ENCODE assay signal across 7 cellular contexts in the genomic region with DNA sequence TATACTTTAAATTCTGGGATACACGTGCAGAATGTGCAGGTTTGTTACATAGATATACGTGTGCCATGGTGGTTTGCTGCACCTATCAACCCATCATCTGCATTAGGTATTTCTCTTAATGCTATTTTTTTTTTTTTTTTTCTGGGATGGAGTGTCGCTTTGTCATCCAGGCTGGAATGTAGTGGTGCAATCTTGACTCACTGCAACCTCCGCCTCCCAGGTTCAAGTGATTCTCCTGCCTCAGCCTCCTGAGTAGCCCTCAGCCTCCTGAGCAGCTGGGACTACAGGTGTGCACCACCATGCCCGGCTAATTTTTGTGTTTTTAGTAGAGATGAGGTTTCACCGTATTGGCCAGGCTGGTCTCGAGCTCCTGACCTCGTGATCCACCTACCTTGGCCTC. TPM values are rescaled to one million over a fixed set of nuclear protein-coding genes. Genes with fewer than 3 reads are reported as not detected.
A peak's percentile ranks its signal among the peaks of the same experiment; 100 is the strongest.
DNase-seq lines count a peak whose midpoint lies in the region; ATAC-seq, FAIRE-seq and TF ChIP-seq lines count a peak whose summit lies in the region.
"Not testable (repeated sequence)": the region's sequence is repeated elsewhere in the genome, so short reads cannot be mapped to it uniquely, and the experiment has no call there.

No MANE protein-coding gene starts in this region.

- not testable (repeated sequence) for H3K36me3 ChIP-seq in PC-3 (ENCODE audit: low read depth, low read length); bronchial epithelial cell (ENCODE audit: control insufficient read depth, insufficient read depth, low read length)
- H3K36me3 ChIP-seq in RWPE2 (ENCODE audit: low read depth) (peaks cover 46% of the 10 kb centered on the region), esophagus squamous epithelium (peaks cover 12 to 100% (median 41%) of the 10 kb centered on the region in 3 donors), keratinocyte (ENCODE audit: control insufficient read depth in 2 of 2, extremely low read depth in 1 of 2, insufficient read depth in 2 of 2, low read length in 2 of 2) (peaks cover 5 to 12% of the 10 kb centered on the region in 2 experiments), smooth muscle cell (ENCODE audit: low read depth) (peaks cover 11% of the 10 kb centered on the region)

- not testable (repeated sequence) for TF ChIP-seq CTCF in Calu3 (IDR thresholded peaks at IDR 0.05; ENCODE audit: unreplicated experiment); PC-3 (conservative IDR thresholded peaks at IDR 0.05; ENCODE audit: low read depth, low read length); RWPE2 (IDR thresholded peaks at IDR 0.05; ENCODE audit: poor library complexity, severe bottlenecking); bronchial epithelial cell (IDR thresholded peaks at IDR 0.05; ENCODE audit: insufficient read depth, low read length, severe bottlenecking); esophagus squamous epithelium (IDR thresholded peaks at IDR 0.05); keratinocyte (optimal IDR thresholded peaks at IDR 0.05 in 1 of 3, IDR thresholded peaks at IDR 0.05 in 1 of 3, conservative IDR thresholded peaks at IDR 0.05 in 1 of 3; ENCODE audit: extremely low read depth in 1 of 3, insufficient read depth in 2 of 3, low read length in 3 of 3); smooth muscle cell (IDR thresholded peaks at IDR 0.05; ENCODE audit: borderline replicate concordance, insufficient read depth, poor library complexity, severe bottlenecking)

- H3K4me2 ChIP-seq in PC-3 (ENCODE audit: low read length); keratinocyte (ENCODE audit: control insufficient read depth, extremely low read depth, insufficient read depth, low read depth, low read length); smooth muscle cell: not testable (repeated sequence)

- H3K79me2 ChIP-seq in PC-3 (ENCODE audit: low read length); keratinocyte (ENCODE audit: control insufficient read depth, insufficient read depth, low read length); smooth muscle cell (ENCODE audit: low read depth): not testable (repeated sequence)

- FAIRE-seq in bronchial epithelial cell (lab: Jason Lieb, UNC); keratinocyte (lab: Jason Lieb, UNC): not testable (repeated sequence)

- not testable (repeated sequence) for H3K9me3 Mint-ChIP-seq in Calu3 (ENCODE audit: low read depth, unreplicated experiment)

- H3K4me1 ChIP-seq in PC-3 (ENCODE audit: insufficient read depth, low read length); RWPE2 (ENCODE audit: insufficient read depth, poor library complexity, severe bottlenecking); esophagus squamous epithelium; keratinocyte (ENCODE audit: control insufficient read depth, extremely low read depth, insufficient read depth, low read length); smooth muscle cell (ENCODE audit: low read depth): not testable (repeated sequence)

- not testable (repeated sequence) for H3K9me1 ChIP-seq in keratinocyte (ENCODE audit: control insufficient read depth, extremely low read depth, insufficient read depth, low read length)

- POLR2A ChIA-PET in PC-3 (lab: Charles Lee; ENCODE audit: unreplicated experiment), result not testable (repeated sequence)

- BruUV-seq in Calu3 (replicated peaks; lab: Mats Ljungman, UMichigan); PC-3 (replicated peaks; lab: Mats Ljungman, UMichigan): not testable (repeated sequence)

- CTCF ChIA-PET in Calu3 (lab: Charles Lee), result interaction anchor here (0.6 to 2.1 kb wide), 3 partner anchors 27 to 590 kb away, joined by 3 to 5 read pairs (median 4); no protein-coding TSS in a partner anchor
- CTCF ChIA-PET in PC-3 (lab: Charles Lee), result not testable (repeated sequence)

- not testable (repeated sequence) for H3K4me3 ChIP-seq in PC-3 (ENCODE audit: low read length); RWPE2 (ENCODE audit: severe bottlenecking); bronchial epithelial cell (ENCODE audit: low read depth, low read length); esophagus squamous epithelium; keratinocyte (ENCODE audit: control insufficient read depth in 2 of 3, extremely low read depth in 1 of 3, insufficient read depth in 2 of 3, low read depth in 1 of 3, low read length in 3 of 3); smooth muscle cell

- dilution Hi-C loops in keratinocyte (cut with MboI; ENCODE audit: extremely low pct_ligation_motif_present, low sequenced_read_pairs), result not testable (repeated sequence)

- H3K4me1 Mint-ChIP-seq in Calu3 (ENCODE audit: low read depth, unreplicated experiment), result not testable (repeated sequence)

- H3K27ac ChIP-seq in PC-3 (ENCODE audit: low read length), result peak overlapping the region; percentile 77
- peak overlapping the region; percentile 72 for H3K27ac ChIP-seq in RWPE2 (ENCODE audit: poor library complexity, severe bottlenecking)
- peak overlapping the region in 3 of 4 donors; percentile 28 to 70 (median 34) for H3K27ac ChIP-seq in esophagus squamous epithelium
- H3K27ac ChIP-seq in keratinocyte (ENCODE audit: control insufficient read depth, insufficient read depth, low read length), result peak overlapping the region; percentile 86
- peak overlapping the region; percentile 57 for H3K27ac ChIP-seq in smooth muscle cell (ENCODE audit: low read depth)

- H3K9me3 ChIP-seq in PC-3 (ENCODE audit: low read length); RWPE2 (ENCODE audit: severe bottlenecking); esophagus squamous epithelium; keratinocyte (ENCODE audit: control insufficient read depth, low read depth, low read length); smooth muscle cell (replicated peaks; ENCODE audit: low read depth): not testable (repeated sequence)

- H2AFZ ChIP-seq in PC-3 (ENCODE audit: low read length); keratinocyte (ENCODE audit: control insufficient read depth, low read length); smooth muscle cell (ENCODE audit: low read depth): not testable (repeated sequence)

- 83 to 86% methylated on average over 7 to 8 of the region's 8 CpGs for WGBS in esophagus squamous epithelium, 2 donors
- 83% methylated on average over 8 of the region's 8 CpGs for whole genome bisulfite sequencing in smooth muscle cell (ENCODE audit: low lambda C conversion rate)

- peaks cover 30% of the 10 kb centered on the region for H3K36me3 Mint-ChIP-seq in Calu3 (ENCODE audit: insufficient read depth, unreplicated experiment)

- H3F3A ChIP-seq in PC-3 (ENCODE audit: low read length, unreplicated experiment); smooth muscle cell (ENCODE audit: low read depth): not testable (repeated sequence)

- not testable (repeated sequence) for H3K9ac ChIP-seq in PC-3 (ENCODE audit: low read length); keratinocyte (ENCODE audit: control insufficient read depth, extremely low read depth, insufficient read depth, low read length); smooth muscle cell (ENCODE audit: low read depth)

- not testable (repeated sequence) for H4K20me1 ChIP-seq in PC-3 (ENCODE audit: low read length); keratinocyte (ENCODE audit: control insufficient read depth, extremely low read depth, insufficient read depth, low read length); smooth muscle cell (ENCODE audit: low read depth)

- DNase-seq in Calu3 (peak; percentile 2), bronchial epithelial cell (ENCODE audit: low read depth) (peak; percentile 28)
- DNase-seq in PC-3; RWPE2 (ENCODE audit: low spot score); esophagus squamous epithelium (lab: John Stamatoyannopoulos, UW); keratinocyte (ENCODE audit: low read depth, low spot score); smooth muscle cell (lab: John Stamatoyannopoulos, UW; ENCODE audit: unreplicated experiment): not testable (repeated sequence)

- H3K27me3 ChIP-seq in PC-3 (ENCODE audit: low read length); RWPE2 (ENCODE audit: insufficient read depth, poor library complexity, severe bottlenecking); bronchial epithelial cell (ENCODE audit: control insufficient read depth, insufficient read depth, low read length); esophagus squamous epithelium; keratinocyte (ENCODE audit: control insufficient read depth, extremely low read depth, insufficient read depth, low read length); smooth muscle cell (ENCODE audit: low read depth): not testable (repeated sequence)

- not testable (repeated sequence) for ATAC-seq in PC-3; RWPE2 (ENCODE audit: low read depth)

- not testable (repeated sequence) for H3K4me3 Mint-ChIP-seq in Calu3 (ENCODE audit: low read depth, unreplicated experiment)

- H3K27me3 Mint-ChIP-seq in Calu3 (ENCODE audit: unreplicated experiment), result not testable (repeated sequence)

- intact Hi-C loops in Calu3 (cut with micrococcal nuclease; ENCODE audit: unreplicated experiment); PC-3 (cut with micrococcal nuclease); esophagus squamous epithelium (cut with DNase I): not testable (repeated sequence)

- not testable (repeated sequence) for H3K9me2 ChIP-seq in PC-3 (replicated peaks; ENCODE audit: low read length)

- not testable (repeated sequence) for H3K27ac Mint-ChIP-seq in Calu3 (ENCODE audit: unreplicated experiment)

- not testable (repeated sequence) for TF ChIP-seq POLR2A in esophagus squamous epithelium (IDR thresholded peaks at IDR 0.05)

RNA-seq across cellular contexts. Expression of a gene that starts 45.5 kb away (rescaled TPM):
- 27.3 and 33.1 TPM in 2 replicates for total RNA-seq in Calu3 (2022)
- total RNA-seq in PC-3 (2014; rRNA removed), result 7.9 and 8.3 TPM in 2 replicates
- 6.8 and 8.1 TPM in 2 replicates for total RNA-seq in bronchial epithelial cell
- total RNA-seq in esophagus squamous epithelium, result 10 to 100 TPM in 3 of 4 donors, 1 to 10 TPM in 1; 9.0 to 22.5 (median 15.0) TPM
- 6.5 to 9.7 TPM (median 7.6 TPM) in 3 replicates for polyA plus RNA-seq in keratinocyte
- 9.0 TPM for polyA plus RNA-seq in keratinocyte (2011; ENCODE audit: low read depth)
- polyA plus RNA-seq in keratinocyte (2011; cell fraction: cytosol; rRNA removed), result 3.4 and 3.6 TPM in 2 replicates
- polyA plus RNA-seq in keratinocyte (2011; cell fraction: nucleus; rRNA removed), result 12.9 and 17.3 TPM in 2 replicates
- 5.2 and 6.3 TPM in 2 replicates for polyA plus RNA-seq in keratinocyte (2012; ENCODE audit: low replicate concordance)
- polyA minus RNA-seq in keratinocyte, result 17.3 to 33.6 TPM (median 18.3 TPM) in 3 replicates
- polyA minus RNA-seq in keratinocyte (2011; cell fraction: cytosol; rRNA and poly(A)+ RNA removed), result 7.7 TPM
- polyA minus RNA-seq in keratinocyte (2011; cell fraction: nucleus; rRNA and poly(A)+ RNA removed), result 13.1 and 27.9 TPM in 2 replicates
- 11.6 and 22.3 TPM in 2 replicates for total RNA-seq in smooth muscle cell
- polyA plus RNA-seq in smooth muscle cell, result 8.5 and 10.2 TPM in 2 replicates

RNA-seq across cellular contexts. Expression of a gene that starts 49.4 kb away (rescaled TPM):
- total RNA-seq in Calu3 (2022), result 56.3 and 60.5 TPM in 2 replicates
- total RNA-seq in PC-3 (2014; rRNA removed), result 9.3 and 17.9 TPM in 2 replicates
- 17.4 and 21.6 TPM in 2 replicates for total RNA-seq in bronchial epithelial cell
- total RNA-seq in esophagus squamous epithelium, result 10 to 100 TPM; 17.2 to 30.5 (median 25.7) TPM
- polyA plus RNA-seq in keratinocyte, result 12.3 to 14.0 TPM (median 13.6 TPM) in 3 replicates
- 19.1 TPM for polyA plus RNA-seq in keratinocyte (2011; ENCODE audit: low read depth)
- 6.4 and 9.5 TPM in 2 replicates for polyA plus RNA-seq in keratinocyte (2011; cell fraction: cytosol; rRNA removed)
- polyA plus RNA-seq in keratinocyte (2011; cell fraction: nucleus; rRNA removed), result 27.1 and 30.0 TPM in 2 replicates
- 11.1 and 13.5 TPM in 2 replicates for polyA plus RNA-seq in keratinocyte (2012; ENCODE audit: low replicate concordance)
- polyA minus RNA-seq in keratinocyte, result 46.6 to 61.2 TPM (median 49.5 TPM) in 3 replicates
- 20.3 TPM for polyA minus RNA-seq in keratinocyte (2011; cell fraction: cytosol; rRNA and poly(A)+ RNA removed)
- 49.2 and 74.6 TPM in 2 replicates for polyA minus RNA-seq in keratinocyte (2011; cell fraction: nucleus; rRNA and poly(A)+ RNA removed)
- 20.6 and 22.4 TPM in 2 replicates for total RNA-seq in smooth muscle cell
- polyA plus RNA-seq in smooth muscle cell, result 9.2 and 12.8 TPM in 2 replicates

Comparison
In these comparisons a context has a peak if more than half of its experiments do, and no peak if none do; other contexts are left out.
1. H3K27ac ChIP-seq: peak in every context shown above with its lines; median percentile 86 in keratinocyte; 77 in PC-3; 72 in RWPE2; 57 in smooth muscle cell; 34 in esophagus squamous epithelium.